Comparison of ENCODE assay signal across 21 cellular contexts in genomic region chr13:66675620-66676019, GRCh38.
"Had no signal": no experiment of that assay in that cellular context is flagged by ENCODE, and none has a peak within 500 bp of the region (broad histone marks: within the 10 kb centered on the region; RNA-seq: fewer than 3 reads in every experiment).

No MANE protein-coding gene starts in this region.

- H3K4me1 Mint-ChIP-seq: neural crest cell, T-helper 17 cell had no signal

- H3K27ac Mint-ChIP-seq: activated CD8-positive, alpha-beta T cell treated with anti-CD3 and anti-CD28 coated beads for 36 hours; activated naive CD4-positive, alpha-beta T cell treated with anti-CD3 and anti-CD28 coated beads for 36 hours; T-helper 17 cell had no signal

- H3K27me3 Mint-ChIP-seq: activated CD8-positive, alpha-beta T cell treated with anti-CD3 and anti-CD28 coated beads for 36 hours; T-helper 17 cell had no signal

- H3K4me3 ChIP-seq: lung, prostate gland, testis, upper lobe of left lung had no signal

- H3K27ac ChIP-seq: prostate gland, testis, upper lobe of left lung had no signal

- H3K4me1 ChIP-seq: prostate gland, testis, upper lobe of left lung had no signal

- H3K27me3 ChIP-seq: testis, upper lobe of left lung had no signal

- FAIRE-seq: endometrium, small intestine had no signal

- H3K36me3 ChIP-seq: prostate gland, upper lobe of left lung had no signal

- ATAC-seq: activated CD8-positive, alpha-beta T cell treated with anti-CD3 and anti-CD28 coated beads for 36 hours; right cardiac atrium; T-helper 17 cell had no signal

- H3K4me3 Mint-ChIP-seq: activated CD8-positive, alpha-beta T cell treated with anti-CD3 and anti-CD28 coated beads for 36 hours; activated naive CD4-positive, alpha-beta T cell treated with anti-CD3 and anti-CD28 coated beads for 36 hours; neural crest cell; T-helper 17 cell had no signal

- DNase-seq: activated CD4-positive, alpha-beta T cell treated with anti-CD3 and anti-CD28 coated beads for 4 hours; activated CD8-positive, alpha-beta T cell treated with anti-CD3 and anti-CD28 coated beads for 36 hours; activated naive CD4-positive, alpha-beta T cell treated with anti-CD3 and anti-CD28 coated beads for 36 hours; activated T-cell treated with anti-CD3 and anti-CD28 coated beads, Interleukin-2, amount 50 U/mL, for 1 hour; aorta; cortex of kidney; glutamatergic neuron; hippocampal formation; islet precursor cell; midbrain; right cardiac atrium; small intestine; stimulated activated CD4-positive, alpha-beta T cell treated with anti-CD3 and anti-CD28 coated beads, Interleukin-15, amount 100 ng/mL, for 24 hours; stimulated activated CD4-positive, alpha-beta T cell treated with anti-CD3 and anti-CD28 coated beads, Interleukin-2, amount 100 ng/mL, for 48 hours; T-helper 17 cell; testis; upper lobe of left lung had no signal

- H3K9me3 ChIP-seq: prostate gland, testis had no signal
